Comparison of ENCODE assay signal across 15 cellular contexts in the genomic region with DNA sequence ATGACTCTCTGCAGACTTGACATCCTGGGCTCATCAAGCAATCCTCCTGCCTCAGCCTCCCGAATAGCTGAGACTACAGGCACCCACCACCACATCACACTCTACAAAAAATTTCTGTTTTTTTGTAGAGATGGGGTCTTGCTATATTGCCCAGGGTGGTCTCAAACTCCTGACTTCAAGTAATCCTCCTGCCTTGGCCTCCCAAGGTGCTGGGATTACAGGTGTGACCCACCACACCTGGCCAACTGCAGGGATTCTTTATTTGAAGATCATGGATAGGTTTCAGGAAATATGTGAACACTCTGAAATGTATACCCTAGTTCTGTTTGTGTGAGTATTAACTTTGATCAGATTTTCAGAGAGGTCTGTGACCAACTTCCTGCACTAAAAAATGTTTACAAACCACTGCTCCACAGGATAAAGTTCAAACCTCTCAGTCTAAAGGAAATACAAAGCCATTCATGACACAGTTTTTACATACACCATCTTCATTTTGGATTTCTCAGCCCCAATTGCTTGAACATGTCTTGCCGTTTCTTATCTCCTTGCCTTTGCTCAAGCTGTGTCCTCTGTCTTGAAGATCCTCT.
DNase-seq lines count a peak whose midpoint lies in the region; ATAC-seq lines count a peak whose summit lies in the region.
"Had no signal": no experiment of that assay in that cellular context is flagged by ENCODE, and none has a peak within 500 bp of the region (broad histone marks: within the 10 kb centered on the region; RNA-seq: fewer than 3 reads in every experiment).

No MANE protein-coding gene starts in this region.

- H4K20me1 ChIP-seq in GM23248 (ENCODE audit: insufficient read depth) = no peaks in the 10 kb centered on the region

- 0 out of 2 replicates have a peak overlapping the region, but pooled peaks have one; percentile 14 for H3K9ac ChIP-seq in GM23248

- peak overlapping the region; percentile 21 for H3K4me2 ChIP-seq in GM23248 (ENCODE audit: unreplicated experiment)

- peaks cover 25 to 46% (median 33%) of the 10 kb centered on the region in 4 donors for H3K4me1 Mint-ChIP-seq in CD4-positive, CD25-positive, alpha-beta regulatory T cell
- peaks cover 26 to 55% (median 48%) of the 10 kb centered on the region in 4 donors for H3K4me1 Mint-ChIP-seq in naive thymus-derived CD8-positive, alpha-beta T cell

- ATAC-seq in CD4-positive, CD25-positive, alpha-beta regulatory T cell (ENCODE audit: low read depth in 2 of 2) = peak in 1 of 2 donors; percentile 24
- ATAC-seq in naive thymus-derived CD8-positive, alpha-beta T cell = peak; percentile 33 to 73
- ATAC-seq in esophagus mucosa (no peak), HG03469 (IDR thresholded peaks at IDR 0.05; ENCODE audit: unreplicated experiment) (no peak)
- ATAC-seq: Panc1 had no signal

- no peaks in the 10 kb centered on the region for H3K79me2 ChIP-seq in GM23248 (ENCODE audit: insufficient read depth)

- H2AFZ ChIP-seq in GM23248 = no peak overlapping the region

- H3K9me3 Mint-ChIP-seq in CD4-positive, CD25-positive, alpha-beta regulatory T cell = peaks cover 0 to 2% (median 0%) of the 10 kb centered on the region in 7 donors
- H3K9me3 Mint-ChIP-seq in naive thymus-derived CD8-positive, alpha-beta T cell = no peaks in the 10 kb centered on the region
- H3K9me3 Mint-ChIP-seq: naive B cell had no signal

- H3K36me3 Mint-ChIP-seq in CD4-positive, CD25-positive, alpha-beta regulatory T cell = peaks cover 6% of the 10 kb centered on the region
- H3K36me3 Mint-ChIP-seq in naive thymus-derived CD8-positive, alpha-beta T cell = no peaks in the 10 kb centered on the region
- H3K36me3 Mint-ChIP-seq: naive B cell had no signal

- no peak overlapping the region for H3K27ac ChIP-seq in CD4-positive, CD25-positive, alpha-beta regulatory T cell (ENCODE audit: insufficient read depth, low read length, poor library complexity, severe bottlenecking)
- H3K27ac ChIP-seq in GM23248 = peak overlapping the region; percentile 67

- 97% methylated on average over 2 of the region's 2 CpGs for WGBS in GM23248 (ENCODE audit: low coverage in 1 of 2, low lambda C conversion rate in 2 of 2, missing lambda C conversion rate in 2 of 2), 2 experiments

- DNase-seq in CD4-positive, CD25-positive, alpha-beta regulatory T cell = peak in 2 of 3 donors; percentile 3 to 65
- DNase-seq in GM23248 (no peak), GF-D8 (lab: John Stamatoyannopoulos, UW) (no peak), NCI-H774 (lab: John Stamatoyannopoulos, UW) (no peak)
- peak; percentile 10 for DNase-seq in central memory CD4-positive, alpha-beta T cell
- DNase-seq in naive thymus-derived CD8-positive, alpha-beta T cell = peak in 2 of 10 donors; percentile 44 to 52
- DNase-seq: effector CD4-positive, alpha-beta T cell; foreskin melanocyte; kidney; naive B cell; NCI-H1105; T-helper 9 cell had no signal

- H3K4me1 ChIP-seq in CD4-positive, CD25-positive, alpha-beta regulatory T cell (ENCODE audit: control insufficient read depth, insufficient read depth, low read length, poor library complexity, severe bottlenecking) = peaks cover 29% of the 10 kb centered on the region
- H3K4me1 ChIP-seq in GM23248 (ENCODE audit: insufficient read depth) = peaks cover 50% of the 10 kb centered on the region

- no peaks in the 10 kb centered on the region for H3K27me3 ChIP-seq in CD4-positive, CD25-positive, alpha-beta regulatory T cell (ENCODE audit: control insufficient read depth, insufficient read depth, low read length)
- H3K27me3 ChIP-seq in GM23248 (replicated peaks; ENCODE audit: insufficient read depth) = no peaks in the 10 kb centered on the region

- H3K4me3 ChIP-seq in CD4-positive, CD25-positive, alpha-beta regulatory T cell (ENCODE audit: low read depth, low read length) = peak overlapping the region; percentile 30
- no peak overlapping the region for H3K4me3 ChIP-seq in GM23248

- no peaks in the 10 kb centered on the region for H3K9me3 ChIP-seq in CD4-positive, CD25-positive, alpha-beta regulatory T cell (ENCODE audit: control insufficient read depth in 2 of 2, low read length in 2 of 2)
- H3K9me3 ChIP-seq in GM23248 (ENCODE audit: low read depth) = no peaks in the 10 kb centered on the region

- no peaks in the 10 kb centered on the region for H3K9me2 ChIP-seq in GM23248 (ENCODE audit: insufficient read depth)

- POLR2A ChIA-PET in naive thymus-derived CD8-positive, alpha-beta T cell (lab: Charles Lee) = no interaction called here

- peak overlapping the region; percentile 37 to 79 (median 67) for H3K27ac Mint-ChIP-seq in CD4-positive, CD25-positive, alpha-beta regulatory T cell
- H3K27ac Mint-ChIP-seq in naive thymus-derived CD8-positive, alpha-beta T cell = peak overlapping the region; percentile 2 to 83 (median 67)

- H3K4me3 Mint-ChIP-seq in CD4-positive, CD25-positive, alpha-beta regulatory T cell = peak overlapping the region in 3 of 4 donors; percentile 2 to 39 (median 23)
- H3K4me3 Mint-ChIP-seq in naive thymus-derived CD8-positive, alpha-beta T cell = peak overlapping the region in 9 of 10 donors; percentile 0 to 68 (median 52)
- H3K4me3 Mint-ChIP-seq: naive B cell had no signal

- no peaks in the 10 kb centered on the region for H3K27me3 Mint-ChIP-seq in CD4-positive, CD25-positive, alpha-beta regulatory T cell
- H3K27me3 Mint-ChIP-seq in naive thymus-derived CD8-positive, alpha-beta T cell = no peaks in the 10 kb centered on the region
- H3K27me3 Mint-ChIP-seq: naive B cell had no signal

- in situ Hi-C loops in GM23248 (cut with MboI) = no loop called here

- peaks cover 34% of the 10 kb centered on the region for H3F3A ChIP-seq in GM23248 (ENCODE audit: insufficient read depth)

- H3K36me3 ChIP-seq in CD4-positive, CD25-positive, alpha-beta regulatory T cell (ENCODE audit: control insufficient read depth, insufficient read depth, low read length) = no peaks in the 10 kb centered on the region
- H3K36me3 ChIP-seq in GM23248 (ENCODE audit: low read depth) = no peaks in the 10 kb centered on the region

Comparison
In these comparisons a context has a peak if more than half of its experiments do, and no peak if none do; other contexts are left out.
1. ATAC-seq: peak in naive thymus-derived CD8-positive, alpha-beta T cell (2 of 2); none in esophagus mucosa (single experiment) and HG03469 (single experiment).
2. DNase-seq: peak in CD4-positive, CD25-positive, alpha-beta regulatory T cell (2 of 3) and central memory CD4-positive, alpha-beta T cell (single experiment); none in GM23248 (single experiment), GF-D8 (single experiment) and NCI-H774 (single experiment).